1 cellular context compared by ENCODE assay signal in genomic region chr5:141821430-141821925, GRCh38.
TF ChIP-seq lines count a peak whose summit lies in the region.

No MANE protein-coding gene starts in this region.

TF ChIP-seq in HEK293, 187 proteins besides CTCF, POLR2A, EP300 and RAD21 (continued from another document):
- peak; percentile 32; the same call in 1 of the 2 replicates for TF ChIP-seq ZNF692 (tag by site-specific recombination; IDR thresholded peaks at IDR 0.05)
- TF ChIP-seq PRDM10 (tag by site-specific recombination; IDR thresholded peaks at IDR 0.05): peak; percentile 13; the same call in 1 of the 2 replicates
- no peak for TF ChIP-seq ZNF555 (tag by site-specific recombination; conservative IDR thresholded peaks at IDR 0.05)
- TF ChIP-seq ZNF416 (tag by site-specific recombination; IDR thresholded peaks at IDR 0.05): no peak
- peak; percentile 63; the same call in 1 of the 2 replicates for TF ChIP-seq IKZF3 (tag by site-specific recombination; IDR thresholded peaks at IDR 0.05)
- no peak for TF ChIP-seq ZNF341 (tag by site-specific recombination; IDR thresholded peaks at IDR 0.05; ENCODE audit: low read depth)
- TF ChIP-seq ZNF37A (tag by site-specific recombination; IDR thresholded peaks at IDR 0.05): no peak
- 0 out of 2 replicates have a peak, but pooled peaks have one; percentile 38 for TF ChIP-seq ZEB2 (tag by site-specific recombination; IDR thresholded peaks at IDR 0.05)
- no peak for TF ChIP-seq KLF1 (tag by site-specific recombination; IDR thresholded peaks at IDR 0.05)
- TF ChIP-seq ZBTB20 (tag by site-specific recombination; IDR thresholded peaks at IDR 0.05): no peak
- TF ChIP-seq ZNF777 (tag by site-specific recombination; IDR thresholded peaks at IDR 0.05; ENCODE audit: borderline replicate concordance): no peak
- peak; percentile 40; the same call in 1 of the 2 replicates for TF ChIP-seq ZNF366 (tag by site-specific recombination; conservative IDR thresholded peaks at IDR 0.05)
- peak; percentile 56; the same call in 1 of the 2 replicates for TF ChIP-seq PATZ1 (tag by site-specific recombination; IDR thresholded peaks at IDR 0.05)
- TF ChIP-seq ZNF433 (tag by site-specific recombination; IDR thresholded peaks at IDR 0.05; ENCODE audit: low read depth): no peak
